In genomic region chr11:67157691-67158090, GRCh38 we compare ENCODE assay signal across 22 cellular contexts.
"Had no signal": no experiment of that assay in that cellular context is flagged by ENCODE, and none has a peak within 500 bp of the region (broad histone marks: within the 10 kb centered on the region; RNA-seq: fewer than 3 reads in every experiment).

No MANE protein-coding gene starts in this region.

- DNase-seq: activated CD4-positive, alpha-beta memory T cell treated with anti-CD3 and anti-CD28 coated beads, Interleukin-2, amount 10 ng/mL, durations not matched to agents 7 days and 5 days; activated CD4-positive, alpha-beta T cell treated with anti-CD3 and anti-CD28 coated beads for 48 hours; activated CD4-positive, CD25-positive, alpha-beta regulatory T cell; activated effector memory CD4-positive, alpha-beta T cell treated with Interleukin-2 at 50 U/mL for 16 hours; activated naive CD4-positive, alpha-beta T cell treated with anti-CD3 and anti-CD28 coated beads, Interleukin-2, amount 10 ng/mL, durations not matched to agents 7 days and 5 days; activated T-cell treated with anti-CD3 and anti-CD28 coated beads, Interleukin-2, amount 50 U/mL, for 72 hours; body of pancreas; effector memory CD4-positive, alpha-beta T cell; esophagus squamous epithelium; islet precursor cell; left colon; spleen; stimulated activated CD4-positive, alpha-beta T cell treated with anti-CD3 and anti-CD28 coated beads, Interleukin-4, amount 100 ng/mL, for 1 hour; stimulated activated naive CD4-positive, alpha-beta T cell; T-helper 17 cell; testis had no signal

- H3K36me3 ChIP-seq: neural progenitor cell had no signal

- H3K4me2 ChIP-seq: neural progenitor cell had no signal

- H3K27ac Mint-ChIP-seq: activated CD4-positive, alpha-beta memory T cell treated with anti-CD3 and anti-CD28 coated beads, Interleukin-2, amount 10 ng/mL, durations not matched to agents 7 days and 5 days; activated naive CD4-positive, alpha-beta T cell treated with anti-CD3 and anti-CD28 coated beads, Interleukin-2, amount 10 ng/mL, durations not matched to agents 7 days and 5 days; memory B cell; neural progenitor cell had no signal

- H2AFZ ChIP-seq: neural progenitor cell had no signal

- H3K27me3 ChIP-seq: body of pancreas, esophagus squamous epithelium, gastroesophageal sphincter, neural progenitor cell, spleen, testis, vagina had no signal

- H3K27me3 Mint-ChIP-seq: activated CD4-positive, alpha-beta memory T cell treated with anti-CD3 and anti-CD28 coated beads, Interleukin-2, amount 10 ng/mL, durations not matched to agents 7 days and 5 days; activated naive CD4-positive, alpha-beta T cell treated with anti-CD3 and anti-CD28 coated beads, Interleukin-2, amount 10 ng/mL, durations not matched to agents 7 days and 5 days; central memory CD8-positive, alpha-beta T cell; memory B cell; progenitor cell of endocrine pancreas; T-helper 17 cell had no signal

- H3K4me3 ChIP-seq: body of pancreas, esophagus squamous epithelium, gastroesophageal sphincter, neural progenitor cell, spleen, testis, vagina had no signal

- ATAC-seq: activated T-cell treated with anti-CD3 and anti-CD28 coated beads, Interleukin-2, amount 50 U/mL, for 72 hours; body of pancreas; gastroesophageal sphincter; left colon; T-helper 17 cell had no signal

- H3K9me3 Mint-ChIP-seq: activated CD4-positive, alpha-beta memory T cell treated with anti-CD3 and anti-CD28 coated beads, Interleukin-2, amount 10 ng/mL, durations not matched to agents 7 days and 5 days; activated naive CD4-positive, alpha-beta T cell treated with anti-CD3 and anti-CD28 coated beads, Interleukin-2, amount 10 ng/mL, durations not matched to agents 7 days and 5 days; activated T-cell treated with anti-CD3 and anti-CD28 coated beads, Interleukin-2, amount 50 U/mL, for 72 hours; central memory CD8-positive, alpha-beta T cell; memory B cell; neural progenitor cell had no signal

- H3K4me1 ChIP-seq: body of pancreas, testis had no signal

- H3K9ac ChIP-seq: neural progenitor cell had no signal

- H3K27ac ChIP-seq: body of pancreas, esophagus squamous epithelium, gastroesophageal sphincter, neural progenitor cell, spleen, testis, vagina had no signal

- H3K4me3 Mint-ChIP-seq: activated CD4-positive, alpha-beta memory T cell treated with anti-CD3 and anti-CD28 coated beads, Interleukin-2, amount 10 ng/mL, durations not matched to agents 7 days and 5 days; activated naive CD4-positive, alpha-beta T cell treated with anti-CD3 and anti-CD28 coated beads, Interleukin-2, amount 10 ng/mL, durations not matched to agents 7 days and 5 days; activated T-cell treated with anti-CD3 and anti-CD28 coated beads, Interleukin-2, amount 50 U/mL, for 72 hours; central memory CD8-positive, alpha-beta T cell; memory B cell; neural progenitor cell; T-helper 17 cell had no signal

- H3K9me3 ChIP-seq: body of pancreas, esophagus squamous epithelium, gastroesophageal sphincter, spleen, testis, vagina had no signal
